ENCODE assay signal across 8 cellular contexts in the genomic region with DNA sequence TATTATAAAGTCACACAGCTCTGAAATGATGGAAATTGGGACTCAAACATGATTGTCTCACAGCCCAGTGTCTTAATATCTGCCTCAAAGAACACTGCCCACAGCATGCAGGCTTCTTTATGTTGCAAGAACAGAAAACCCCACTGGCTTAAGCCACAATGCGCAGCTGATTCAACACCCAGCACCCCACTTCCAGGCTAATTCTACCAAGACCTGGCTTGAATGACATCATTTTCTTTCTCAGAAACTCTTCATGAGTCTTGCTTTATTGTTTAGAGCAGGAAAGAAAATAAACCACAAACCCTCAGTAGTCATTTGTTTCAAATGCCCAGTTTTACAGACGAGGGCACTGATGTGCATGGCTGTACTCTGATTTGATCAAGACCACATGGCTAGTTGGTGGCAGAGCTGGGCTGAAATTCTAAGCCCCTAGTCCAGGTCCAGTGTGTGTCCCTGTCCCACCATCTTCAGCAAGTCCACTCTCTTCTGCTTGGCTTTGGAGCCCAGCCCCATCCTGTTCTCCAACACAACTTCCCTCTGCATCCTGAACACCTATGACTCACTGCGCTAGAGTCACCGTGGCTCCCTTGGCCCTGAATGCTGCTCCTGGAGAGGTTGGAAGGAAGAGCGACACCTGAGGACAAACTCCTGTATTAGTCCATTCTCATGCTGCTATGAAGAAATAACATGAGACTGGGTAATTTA. TPM values are rescaled to one million over a fixed set of nuclear protein-coding genes. Genes with fewer than 3 reads are reported as not detected.
DNase-seq lines count a peak whose midpoint lies in the region; ATAC-seq and TF ChIP-seq lines count a peak whose summit lies in the region.

No MANE protein-coding gene starts in this region.

- H3K9ac ChIP-seq in PC-3 (ENCODE audit: low read length) (no peak overlapping the region), endodermal cell (ENCODE audit: extremely low read depth, low read length, poor library complexity, severe bottlenecking) (no peak overlapping the region)

- no peak for TF ChIP-seq CTCF in PC-3 (conservative IDR thresholded peaks at IDR 0.05; ENCODE audit: low read depth, low read length)
- no peak for TF ChIP-seq CTCF in nephron (IDR thresholded peaks at IDR 0.05; ENCODE audit: unreplicated experiment in 3 of 3)
- no peak for TF ChIP-seq CTCF in endodermal cell (conservative IDR thresholded peaks at IDR 0.05)

- no peaks in the 10 kb centered on the region for H3K9me3 Mint-ChIP-seq in CD8-positive, alpha-beta memory T cell
- no peaks in the 10 kb centered on the region for H3K9me3 Mint-ChIP-seq in central memory CD8-positive, alpha-beta T cell
- H3K9me3 Mint-ChIP-seq in nephron (no peaks in the 10 kb centered on the region), endodermal cell (no peaks in the 10 kb centered on the region)

- peak overlapping the region; percentile 48 to 97 (median 84) for H3K27ac Mint-ChIP-seq in CD8-positive, alpha-beta memory T cell
- peak overlapping the region; percentile 75 for H3K27ac Mint-ChIP-seq in central memory CD8-positive, alpha-beta T cell (ENCODE audit: low read depth)
- peak overlapping the region; percentile 10 to 72 (median 72) for H3K27ac Mint-ChIP-seq in nephron
- no peak overlapping the region for H3K27ac Mint-ChIP-seq in endodermal cell

- no peaks in the 10 kb centered on the region for H3K27me3 ChIP-seq in CD8-positive, alpha-beta memory T cell (ENCODE audit: insufficient read depth, low read length, poor library complexity, severe bottlenecking)
- H3K27me3 ChIP-seq in PC-3 (ENCODE audit: low read length) (no peaks in the 10 kb centered on the region), endodermal cell (ENCODE audit: control insufficient read depth, insufficient read depth, low read length, poor library complexity, severe bottlenecking) (no peaks in the 10 kb centered on the region)

- CTCF ChIA-PET in CD8-positive, alpha-beta memory T cell (lab: Charles Lee) = interaction anchor here (0.9 to 2.3 kb wide), 2 partner anchors 10 to 112 kb away, joined by 3 to 8 read pairs; no protein-coding TSS in a partner anchor
- CTCF ChIA-PET in PC-3 (lab: Charles Lee) = no interaction called here

- H3K4me3 ChIP-seq in CD8-positive, alpha-beta memory T cell (ENCODE audit: low read length) = no peak overlapping the region
- no peak overlapping the region for H3K4me3 ChIP-seq in PC-3 (ENCODE audit: low read length)
- H3K4me3 ChIP-seq in endodermal cell (ENCODE audit: low read length) = no peak overlapping the region

- POLR2A ChIA-PET in CD8-positive, alpha-beta memory T cell (lab: Charles Lee) = no interaction called here
- POLR2A ChIA-PET in PC-3 (lab: Charles Lee; ENCODE audit: unreplicated experiment) = no interaction called here

- peaks cover 0 to 32% (median 5%) of the 10 kb centered on the region in 3 donors for H3K36me3 Mint-ChIP-seq in CD8-positive, alpha-beta memory T cell
- H3K36me3 Mint-ChIP-seq in central memory CD8-positive, alpha-beta T cell (ENCODE audit: insufficient read depth) = peaks cover 11% of the 10 kb centered on the region
- H3K36me3 Mint-ChIP-seq in nephron (ENCODE audit: low read depth) (peaks cover 7% of the 10 kb centered on the region), endodermal cell (ENCODE audit: low read depth) (no peaks in the 10 kb centered on the region)

- H3K27ac ChIP-seq in CD8-positive, alpha-beta memory T cell (ENCODE audit: low read depth, low read length) = no peak overlapping the region
- no peak overlapping the region for H3K27ac ChIP-seq in PC-3 (ENCODE audit: low read length)
- H3K27ac ChIP-seq in endodermal cell (ENCODE audit: low read depth, low read length) = no peak overlapping the region

- no peaks in the 10 kb centered on the region for H3F3A ChIP-seq in PC-3 (ENCODE audit: low read length, unreplicated experiment)

- peaks cover 20% of the 10 kb centered on the region for H3K4me1 ChIP-seq in CD8-positive, alpha-beta memory T cell (ENCODE audit: insufficient read depth, low read length)
- H3K4me1 ChIP-seq in PC-3 (ENCODE audit: insufficient read depth, low read length) (peaks cover 14% of the 10 kb centered on the region; the same call in 1 of the 2 replicates), endodermal cell (ENCODE audit: control insufficient read depth, insufficient read depth, low read length) (peaks cover 22% of the 10 kb centered on the region)

- no peaks in the 10 kb centered on the region for H4K20me1 ChIP-seq in PC-3 (ENCODE audit: low read length)

- peak overlapping the region in 6 of 7 donors; percentile 5 to 71 (median 48) for H3K4me3 Mint-ChIP-seq in CD8-positive, alpha-beta memory T cell
- H3K4me3 Mint-ChIP-seq in central memory CD8-positive, alpha-beta T cell = peak overlapping the region; percentile 1
- no peak overlapping the region for H3K4me3 Mint-ChIP-seq in nephron
- no peak overlapping the region for H3K4me3 Mint-ChIP-seq in endodermal cell

- H3K4me2 ChIP-seq in PC-3 (ENCODE audit: low read length) = no peak overlapping the region

- H3K79me2 ChIP-seq in PC-3 (ENCODE audit: low read length) = no peaks in the 10 kb centered on the region

- H3K36me3 ChIP-seq in CD8-positive, alpha-beta memory T cell (ENCODE audit: insufficient read depth, low read length) = peaks cover 1% of the 10 kb centered on the region
- H3K36me3 ChIP-seq in PC-3 (ENCODE audit: low read depth, low read length) (no peaks in the 10 kb centered on the region), endodermal cell (ENCODE audit: control insufficient read depth, insufficient read depth, low read length) (no peaks in the 10 kb centered on the region)

- ATAC-seq in PC-3 = peak; percentile 60
- ATAC-seq in central memory CD8-positive, alpha-beta T cell (replicated peaks; ENCODE audit: extremely low read depth, poor library complexity, severe bottlenecking) = peak; percentile 88

- peaks cover 31 to 43% (median 33%) of the 10 kb centered on the region in 3 donors for H3K4me1 Mint-ChIP-seq in CD8-positive, alpha-beta memory T cell
- H3K4me1 Mint-ChIP-seq in central memory CD8-positive, alpha-beta T cell = peaks cover 29% of the 10 kb centered on the region
- H3K4me1 Mint-ChIP-seq in nephron = peaks cover 68% of the 10 kb centered on the region
- H3K4me1 Mint-ChIP-seq in endodermal cell = peaks cover 32% of the 10 kb centered on the region

- no peak overlapping the region for H2AFZ ChIP-seq in PC-3 (ENCODE audit: low read length)

- 90 to 96% methylated on average over 5 of the region's 5 CpGs for WGBS in endodermal cell (ENCODE audit: insufficient coverage in 1 of 2, insufficient read length in 1 of 2), 2 experiments

- intact Hi-C loops in PC-3 (cut with micrococcal nuclease) = no loop called here

- no peaks in the 10 kb centered on the region for H3K9me3 ChIP-seq in CD8-positive, alpha-beta memory T cell (ENCODE audit: low read length)
- H3K9me3 ChIP-seq in PC-3 (ENCODE audit: low read length) (no peaks in the 10 kb centered on the region), endodermal cell (ENCODE audit: control insufficient read depth, low read length) (no peaks in the 10 kb centered on the region)

- H3K9me2 ChIP-seq in PC-3 (replicated peaks; ENCODE audit: low read length) = no peaks in the 10 kb centered on the region

- DNase-seq in CD8-positive, alpha-beta memory T cell = peak in 3 of 5 donors; percentile 15 to 63 (median 51)
- DNase-seq in PC-3 (peak; percentile 53), endodermal cell (no peak), NCI-H510A treated with DMSO at 0.1 percent for 48 hours (lab: John Stamatoyannopoulos, UW) (no peak), SW480 (ENCODE audit: low spot score) (no peak), OCI-M2 (lab: John Stamatoyannopoulos, UW; ENCODE audit: unreplicated experiment) (no peak)
- peak in 1 of 2 donors; percentile 39 for DNase-seq in central memory CD8-positive, alpha-beta T cell (ENCODE audit: low spot score in 2 of 2)

- no TSS peak for BruUV-seq in PC-3 (replicated peaks; lab: Mats Ljungman, UMichigan)

- peaks cover 0 to 2% of the 10 kb centered on the region in 2 donors for H3K27me3 Mint-ChIP-seq in CD8-positive, alpha-beta memory T cell
- H3K27me3 Mint-ChIP-seq in central memory CD8-positive, alpha-beta T cell = no peaks in the 10 kb centered on the region
- no peaks in the 10 kb centered on the region for H3K27me3 Mint-ChIP-seq in nephron (ENCODE audit: low read depth)
- H3K27me3 Mint-ChIP-seq in endodermal cell (ENCODE audit: insufficient read depth) = no peaks in the 10 kb centered on the region

RNA-seq across cellular contexts. Expression of a gene that starts 50.3 kb away (rescaled TPM):
- 100 to 1,000 TPM; 291 to 307 TPM for total RNA-seq in CD8-positive, alpha-beta memory T cell
- polyA plus RNA-seq in CD8-positive, alpha-beta memory T cell = 1,226 TPM
- total RNA-seq in PC-3 (2014; rRNA removed) = 213 and 309 TPM in 2 replicates
- total RNA-seq in endodermal cell = 100 to 1,000 TPM; 285 to 307 TPM
- polyA plus RNA-seq in endodermal cell (2013, experiment 1 of 2) = 402 TPM
- 355 TPM for polyA plus RNA-seq in endodermal cell (2013, experiment 2 of 2)

Comparison
In these comparisons a context has a peak if more than half of its experiments do, and no peak if none do; other contexts are left out.
1. DNase-seq: peak in CD8-positive, alpha-beta memory T cell (3 of 5) and PC-3 (single experiment); none in endodermal cell (single experiment), NCI-H510A treated with DMSO at 0.1 percent for 48 hours (single experiment), SW480 (single experiment) and OCI-M2 (single experiment).
2. H3K4me3 Mint-ChIP-seq: peak in CD8-positive, alpha-beta memory T cell (6 of 7) and central memory CD8-positive, alpha-beta T cell (single experiment); none in nephron (0 of 3) and endodermal cell (single experiment).